29 cellular contexts compared by ENCODE assay signal in the genomic region with DNA sequence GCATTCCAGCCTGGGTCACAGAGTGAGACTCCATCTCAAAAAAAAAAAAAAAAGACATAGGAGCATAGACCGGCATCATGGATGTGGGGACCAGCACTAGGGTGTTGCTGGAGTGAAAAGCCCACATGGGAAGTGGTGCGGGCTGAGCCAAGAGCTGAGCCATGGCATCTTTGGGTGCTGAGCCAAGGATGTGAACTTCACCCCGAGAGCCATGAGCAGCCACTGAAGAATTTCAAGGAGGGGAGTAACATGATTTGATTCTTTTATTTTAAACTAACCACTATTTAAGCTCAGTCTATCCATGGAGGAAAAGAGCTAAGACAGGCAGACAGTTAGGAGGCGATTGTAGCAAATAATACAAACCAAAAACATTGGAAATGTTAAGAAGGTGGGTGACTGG. TPM values are rescaled to one million over a fixed set of nuclear protein-coding genes. Genes with fewer than 3 reads are reported as not detected.
A peak's percentile ranks its signal among the peaks of the same experiment; 100 is the strongest.
DNase-seq lines count a peak whose midpoint lies in the region; ATAC-seq and TF ChIP-seq lines count a peak whose summit lies in the region.
"Had no signal": no experiment of that assay in that cellular context is flagged by ENCODE, and none has a peak within 500 bp of the region (broad histone marks: within the 10 kb centered on the region; RNA-seq: fewer than 3 reads in every experiment).

No MANE protein-coding gene starts in this region.

- intact Hi-C loops in dendritic cell treated with granulocyte-macrophage colony-stimulating factor and Interleukin-4, amounts not matched to agents 40 ng/mL and 50 ng/mL, for 4 days (cut with micrococcal nuclease), result no loop called here
- intact Hi-C loops in sigmoid colon (cut with DNase I), result no loop called here

- 93 to 96% methylated on average over 4 of the region's 4 CpGs for whole genome bisulfite sequencing in sigmoid colon, 2 donors

- no peak overlapping the region for H3K4me3 Mint-ChIP-seq in dendritic cell treated with granulocyte-macrophage colony-stimulating factor and Interleukin-4, amounts not matched to agents 40 ng/mL and 50 ng/mL, for 4 days
- H3K4me3 Mint-ChIP-seq: activated CD4-positive, alpha-beta memory T cell treated with anti-CD3 and anti-CD28 coated beads, Interleukin-2, amount 10 ng/mL, durations not matched to agents 7 days and 5 days; activated naive CD8-positive, alpha-beta T cell treated with anti-CD3 and anti-CD28 coated beads, Interleukin-2, amount 50 U/mL, for 24 hours; CD8-positive, alpha-beta T cell; GM23338; natural killer cell treated with Interleukin-12 subunit alpha and Interleukin-12 subunit beta and Interleukin-15 and Interleukin-18, amount 100 ng/mL, for 72 hours; T-helper 2 cell treated with Interferon-gamma antibody and Interleukin-4, amounts not matched to agents 5 μg/mL and 100 μg/mL, for 36 hours had no signal

- no peaks in the 10 kb centered on the region for H3K9me3 ChIP-seq in sigmoid colon
- H3K9me3 ChIP-seq: A549, BE2C, body of pancreas, esophagus muscularis mucosa had no signal

- POLR2A ChIA-PET in RWPE1 (lab: Yijun Ruan, JAX; ENCODE audit: low non-redundant PET), result no interaction called here

- no peak overlapping the region for H3K4me3 ChIP-seq in sigmoid colon
- H3K4me3 ChIP-seq: A549, body of pancreas, esophagus muscularis mucosa, GM23338 had no signal

- no peak for TF ChIP-seq CTCF in sigmoid colon (IDR thresholded peaks at IDR 0.05)
- TF ChIP-seq CTCF in RWPE1 (conservative IDR thresholded peaks at IDR 0.05; ENCODE audit: low read depth), result no peak

- H3K36me3 ChIP-seq in sigmoid colon, result no peaks in the 10 kb centered on the region
- H3K36me3 ChIP-seq: BE2C, esophagus muscularis mucosa had no signal

- H3K9me3 Mint-ChIP-seq in dendritic cell treated with granulocyte-macrophage colony-stimulating factor and Interleukin-4, amounts not matched to agents 40 ng/mL and 50 ng/mL, for 4 days, result no peaks in the 10 kb centered on the region
- H3K9me3 Mint-ChIP-seq: activated CD4-positive, alpha-beta memory T cell treated with anti-CD3 and anti-CD28 coated beads, Interleukin-2, amount 10 ng/mL, durations not matched to agents 7 days and 5 days; activated naive CD8-positive, alpha-beta T cell treated with anti-CD3 and anti-CD28 coated beads, Interleukin-2, amount 50 U/mL, for 24 hours; CD8-positive, alpha-beta T cell; GM23338; natural killer cell treated with Interleukin-12 subunit alpha and Interleukin-12 subunit beta and Interleukin-15 and Interleukin-18, amount 100 ng/mL, for 72 hours; T-helper 2 cell treated with Interferon-gamma antibody and Interleukin-4, amounts not matched to agents 5 μg/mL and 100 μg/mL, for 36 hours had no signal

- no peak for ATAC-seq in GM18870 (IDR thresholded peaks at IDR 0.05; ENCODE audit: unreplicated experiment)
- ATAC-seq: A549; activated naive CD8-positive, alpha-beta T cell treated with anti-CD3 and anti-CD28 coated beads, Interleukin-2, amount 50 U/mL, for 24 hours; body of pancreas; CD8-positive, alpha-beta T cell; GM23338; natural killer cell treated with Interleukin-12 subunit alpha and Interleukin-12 subunit beta and Interleukin-15 and Interleukin-18, amount 100 ng/mL, for 72 hours; Right ventricle myocardium inferior had no signal

- H3K36me3 Mint-ChIP-seq in dendritic cell treated with granulocyte-macrophage colony-stimulating factor and Interleukin-4, amounts not matched to agents 40 ng/mL and 50 ng/mL, for 4 days (ENCODE audit: low read depth), result peaks cover 6% of the 10 kb centered on the region
- H3K36me3 Mint-ChIP-seq: CD8-positive, alpha-beta T cell; natural killer cell treated with Interleukin-12 subunit alpha and Interleukin-12 subunit beta and Interleukin-15 and Interleukin-18, amount 100 ng/mL, for 72 hours had no signal

- TF ChIP-seq EP300 in sigmoid colon (IDR thresholded peaks at IDR 0.05), result no peak

- DNase-seq in AG20443 (ENCODE audit: low spot score), result peak; percentile 51
- peak; percentile 62 for DNase-seq in HS-27A (ENCODE audit: low read depth)
- DNase-seq in sigmoid colon, result no peak
- no peak for DNase-seq in stimulated activated CD8-positive, alpha-beta memory T cell treated with anti-CD3 and anti-CD28 coated beads, Interleukin-4, amount 100 ng/mL, for 48 hours
- DNase-seq in RWPE1 (ENCODE audit: low spot score), result no peak
- DNase-seq in SW 1271 (lab: John Stamatoyannopoulos, UW), result no peak
- DNase-seq: activated CD4-positive, alpha-beta memory T cell treated with anti-CD3 and anti-CD28 coated beads, Interleukin-2, amount 10 ng/mL, durations not matched to agents 7 days and 5 days; activated CD8-positive, alpha-beta memory T cell treated with anti-CD3 and anti-CD28 coated beads, Interleukin-2, amount 50 U/mL, for 4 hours; activated naive CD4-positive, alpha-beta T cell; activated naive CD8-positive, alpha-beta T cell treated with anti-CD3 and anti-CD28 coated beads, Interleukin-2, amount 50 U/mL, for 24 hours; BE2C; body of pancreas; CD8-positive, alpha-beta T cell; dermis blood vessel endothelial cell; mammary epithelial cell; NCI-H1417 treated with DMSO at 0.1 percent for 48 hours; NCI-H2081; NCI-H526; NK-92 treated with Interleukin-12 subunit alpha and Interleukin-12 subunit beta, amount 100 ng/mL, for 24 hours; stimulated activated naive CD4-positive, alpha-beta T cell had no signal

- H3K27ac Mint-ChIP-seq in dendritic cell treated with granulocyte-macrophage colony-stimulating factor and Interleukin-4, amounts not matched to agents 40 ng/mL and 50 ng/mL, for 4 days, result peak overlapping the region; percentile 3
- H3K27ac Mint-ChIP-seq: activated CD4-positive, alpha-beta memory T cell treated with anti-CD3 and anti-CD28 coated beads, Interleukin-2, amount 10 ng/mL, durations not matched to agents 7 days and 5 days; activated naive CD8-positive, alpha-beta T cell treated with anti-CD3 and anti-CD28 coated beads, Interleukin-2, amount 50 U/mL, for 24 hours; CD8-positive, alpha-beta T cell; GM23338; natural killer cell treated with Interleukin-12 subunit alpha and Interleukin-12 subunit beta and Interleukin-15 and Interleukin-18, amount 100 ng/mL, for 72 hours; T-helper 2 cell treated with Interferon-gamma antibody and Interleukin-4, amounts not matched to agents 5 μg/mL and 100 μg/mL, for 36 hours had no signal

- peaks cover 9% of the 10 kb centered on the region for H3K27me3 Mint-ChIP-seq in dendritic cell treated with granulocyte-macrophage colony-stimulating factor and Interleukin-4, amounts not matched to agents 40 ng/mL and 50 ng/mL, for 4 days
- H3K27me3 Mint-ChIP-seq: natural killer cell treated with Interleukin-12 subunit alpha and Interleukin-12 subunit beta and Interleukin-15 and Interleukin-18, amount 100 ng/mL, for 72 hours had no signal

- H3K4me1 Mint-ChIP-seq in dendritic cell treated with granulocyte-macrophage colony-stimulating factor and Interleukin-4, amounts not matched to agents 40 ng/mL and 50 ng/mL, for 4 days (ENCODE audit: low read depth), result peaks cover 21% of the 10 kb centered on the region
- H3K4me1 Mint-ChIP-seq: activated CD4-positive, alpha-beta memory T cell treated with anti-CD3 and anti-CD28 coated beads, Interleukin-2, amount 10 ng/mL, durations not matched to agents 7 days and 5 days had no signal

- peaks cover 0 to 32% (median 25%) of the 10 kb centered on the region in 4 donors for H3K4me1 ChIP-seq in sigmoid colon
- H3K4me1 ChIP-seq: A549, BE2C, body of pancreas had no signal

- H3K27me3 ChIP-seq in sigmoid colon, result no peaks in the 10 kb centered on the region
- H3K27me3 ChIP-seq: BE2C, body of pancreas, esophagus muscularis mucosa had no signal

- CTCF ChIA-PET in RWPE1 (lab: Yijun Ruan, JAX), result no interaction called here

- H3K27ac ChIP-seq in sigmoid colon (peak overlapping the region in 3 of 4 donors; percentile 43 to 69 (median 65)), RWPE1 (no peak overlapping the region)
- H3K27ac ChIP-seq: body of pancreas, KMS-11 had no signal

- TF ChIP-seq POLR2A in sigmoid colon (IDR thresholded peaks at IDR 0.05), result no peak

RNA-seq across cellular contexts. Expression of a gene that starts 57.4 kb away (rescaled TPM):
- 1,000 to 10,000 TPM in 2 of 4 donors, 100 to 1,000 TPM in 2; 751 to 1,294 (median 1,065) TPM for total RNA-seq in sigmoid colon
- 100 to 1,000 TPM in 1 of 3 donors, 10 to 100 TPM in 2; 82.3 to 141 (median 85.5) TPM for polyA plus RNA-seq in sigmoid colon

Comparison
In these comparisons a context has a peak if more than half of its experiments do, and no peak if none do; other contexts are left out.
1. DNase-seq: peak in AG20443 (single experiment) and HS-27A (single experiment); none in sigmoid colon (single experiment), stimulated activated CD8-positive, alpha-beta memory T cell treated with anti-CD3 and anti-CD28 coated beads, Interleukin-4, amount 100 ng/mL, for 48 hours (single experiment), RWPE1 (single experiment) and SW 1271 (0 of 2).